12 cellular contexts compared by ENCODE assay signal in the genomic region with DNA sequence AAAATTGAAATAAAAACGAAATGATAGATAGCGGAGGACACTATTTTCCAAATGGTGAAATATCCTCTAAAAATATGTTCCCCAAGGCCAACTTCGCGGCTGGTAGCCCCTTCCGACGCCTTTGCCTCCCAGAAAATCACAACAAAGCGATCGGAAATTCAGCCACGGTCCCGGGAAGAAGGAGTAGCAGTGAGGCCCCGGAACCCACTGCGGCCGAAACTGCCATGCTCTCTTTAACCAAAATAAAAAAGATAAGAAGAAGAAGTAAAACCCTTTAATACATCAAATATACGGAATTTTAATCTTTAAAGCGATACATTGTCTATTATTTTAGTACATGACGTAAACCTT. TPM values are rescaled to one million over a fixed set of nuclear protein-coding genes. Genes with fewer than 3 reads are reported as not detected.
DNase-seq lines count a peak whose midpoint lies in the region; ATAC-seq, FAIRE-seq and TF ChIP-seq lines count a peak whose summit lies in the region.
"Had no signal": no experiment of that assay in that cellular context is flagged by ENCODE, and none has a peak within 500 bp of the region (broad histone marks: within the 10 kb centered on the region; RNA-seq: fewer than 3 reads in every experiment).

No MANE protein-coding gene starts in this region.

- DNase-seq in GM03348 (ENCODE audit: low spot score), result peak; percentile 36
- DNase-seq in mammary epithelial cell, result peak; percentile 47
- DNase-seq in keratinocyte (ENCODE audit: low read depth, low spot score), result no peak
- DNase-seq in sigmoid colon, result no peak
- no peak for DNase-seq in dedifferentiated amniotic fluid mesenchymal stem cell (ENCODE audit: extremely low spot score)
- no peak for DNase-seq in activated CD4-positive, alpha-beta T cell treated with anti-CD3 and anti-CD28 coated beads, Interleukin-2, amount 10 ng/mL, durations not matched to agents 7 days and 5 days
- DNase-seq: activated CD4-positive, alpha-beta T cell treated with anti-CD3 and anti-CD28 coated beads, Interleukin-2, amount 50 U/mL, for 1 hour; central memory CD4-positive, alpha-beta T cell; NCI-H1092 had no signal

- H2AFZ ChIP-seq in mammary epithelial cell (ENCODE audit: low read depth, low read length) (no peak overlapping the region), keratinocyte (ENCODE audit: control insufficient read depth, low read length) (no peak overlapping the region)

- TF ChIP-seq POLR2A in sigmoid colon (IDR thresholded peaks at IDR 0.05), result no peak

- H3K4me2 ChIP-seq in mammary epithelial cell (ENCODE audit: insufficient read depth, low read depth, low read length), result peak overlapping the region; percentile 97
- peak overlapping the region; percentile 50 for H3K4me2 ChIP-seq in keratinocyte (ENCODE audit: control insufficient read depth, extremely low read depth, insufficient read depth, low read depth, low read length)

- TF ChIP-seq CTCF in mammary epithelial cell (conservative IDR thresholded peaks at IDR 0.05 in 1 of 2, IDR thresholded peaks at IDR 0.05 in 1 of 2; ENCODE audit: extremely low read depth in 1 of 2, insufficient read depth in 1 of 2, low read depth in 1 of 2, low read length in 2 of 2) (no peak), keratinocyte (optimal IDR thresholded peaks at IDR 0.05 in 1 of 3, IDR thresholded peaks at IDR 0.05 in 1 of 3, conservative IDR thresholded peaks at IDR 0.05 in 1 of 3; ENCODE audit: extremely low read depth in 1 of 3, insufficient read depth in 2 of 3, low read length in 3 of 3) (no peak), sigmoid colon (IDR thresholded peaks at IDR 0.05) (no peak)

- H3K27ac ChIP-seq in mammary epithelial cell (ENCODE audit: insufficient read depth, low read depth, low read length) (peak overlapping the region; percentile 78), keratinocyte (ENCODE audit: control insufficient read depth, insufficient read depth, low read length) (peak overlapping the region; percentile 10), sigmoid colon (peak overlapping the region; percentile 93 to 99 (median 98))

- no peaks in the 10 kb centered on the region for H3K36me3 ChIP-seq in mammary epithelial cell (ENCODE audit: insufficient read depth, low read length)
- peaks cover 0 to 4% of the 10 kb centered on the region in 2 experiments for H3K36me3 ChIP-seq in keratinocyte (ENCODE audit: control insufficient read depth in 2 of 2, extremely low read depth in 1 of 2, insufficient read depth in 2 of 2, low read length in 2 of 2)
- H3K36me3 ChIP-seq in sigmoid colon, result peaks cover 0 to 34% (median 6%) of the 10 kb centered on the region in 4 donors

- peaks cover 56% of the 10 kb centered on the region for H3K27me3 Mint-ChIP-seq in activated CD4-positive, alpha-beta T cell treated with anti-CD3 and anti-CD28 coated beads, Interleukin-2, amount 10 ng/mL, durations not matched to agents 7 days and 5 days

- no TSS peak for BruUV-seq in mammary epithelial cell (replicated peaks; lab: Mats Ljungman, UMichigan)

- no peaks in the 10 kb centered on the region for H3K36me3 Mint-ChIP-seq in activated CD4-positive, alpha-beta T cell treated with anti-CD3 and anti-CD28 coated beads, Interleukin-2, amount 10 ng/mL, durations not matched to agents 7 days and 5 days (ENCODE audit: low read depth)

- no peaks in the 10 kb centered on the region for H3K27me3 ChIP-seq in mammary epithelial cell (ENCODE audit: insufficient read depth, low read length)
- no peaks in the 10 kb centered on the region for H3K27me3 ChIP-seq in keratinocyte (ENCODE audit: control insufficient read depth, extremely low read depth, insufficient read depth, low read length)
- no peaks in the 10 kb centered on the region for H3K27me3 ChIP-seq in sigmoid colon

- ATAC-seq in HG03159 (IDR thresholded peaks at IDR 0.05; ENCODE audit: unreplicated experiment), result no peak
- no peak for ATAC-seq in HG02852 (IDR thresholded peaks at IDR 0.05; ENCODE audit: unreplicated experiment)

- H3K79me2 ChIP-seq in mammary epithelial cell (ENCODE audit: insufficient read depth, low read length), result peaks cover 49% of the 10 kb centered on the region
- H3K79me2 ChIP-seq in keratinocyte (ENCODE audit: control insufficient read depth, insufficient read depth, low read length), result peaks cover 30% of the 10 kb centered on the region

- CTCF ChIA-PET in mammary epithelial cell (lab: Charles Lee; ENCODE audit: low non-redundant PET), result interaction anchor here (0.6 to 0.7 kb wide), 2 partner anchors 525 to 630 kb away, joined by 3 to 4 read pairs; no protein-coding TSS in a partner anchor
- CTCF ChIA-PET in activated CD4-positive, alpha-beta T cell treated with anti-CD3 and anti-CD28 coated beads, Interleukin-2, amount 10 ng/mL, durations not matched to agents 7 days and 5 days (lab: Charles Lee), result no interaction called here

- no peak overlapping the region for H3K27ac Mint-ChIP-seq in activated CD4-positive, alpha-beta T cell treated with anti-CD3 and anti-CD28 coated beads, Interleukin-2, amount 10 ng/mL, durations not matched to agents 7 days and 5 days

- dilution Hi-C loops in mammary epithelial cell (cut with HindIII; ENCODE audit: low sequenced_read_pairs), result no loop called here
- dilution Hi-C loops in keratinocyte (cut with MboI; ENCODE audit: extremely low pct_ligation_motif_present, low sequenced_read_pairs), result no loop called here

- 1% methylated on average over 16 of the region's 16 CpGs for WGBS in mammary epithelial cell (ENCODE audit: low coverage, missing lambda C conversion rate)
- 77 to 79% methylated on average over 16 of the region's 16 CpGs for WGBS in sigmoid colon, 2 donors

- H3K4me1 ChIP-seq in mammary epithelial cell (ENCODE audit: insufficient read depth, low read length), result peaks cover 10% of the 10 kb centered on the region
- H3K4me1 ChIP-seq in keratinocyte (ENCODE audit: control insufficient read depth, extremely low read depth, insufficient read depth, low read length), result peaks cover 11% of the 10 kb centered on the region
- peaks cover 0 to 33% (median 18%) of the 10 kb centered on the region in 4 donors for H3K4me1 ChIP-seq in sigmoid colon

- no peaks in the 10 kb centered on the region for H3K9me3 ChIP-seq in mammary epithelial cell (replicated peaks; ENCODE audit: insufficient read depth, low read length)
- no peaks in the 10 kb centered on the region for H3K9me3 ChIP-seq in keratinocyte (ENCODE audit: control insufficient read depth, low read depth, low read length)
- H3K9me3 ChIP-seq in sigmoid colon, result no peaks in the 10 kb centered on the region

- H3K4me1 Mint-ChIP-seq in activated CD4-positive, alpha-beta T cell treated with anti-CD3 and anti-CD28 coated beads, Interleukin-2, amount 10 ng/mL, durations not matched to agents 7 days and 5 days, result peaks cover 21% of the 10 kb centered on the region

- H3K9ac ChIP-seq in mammary epithelial cell (ENCODE audit: insufficient read depth, low read length), result peak overlapping the region; percentile 73
- peak overlapping the region; percentile 56 for H3K9ac ChIP-seq in keratinocyte (ENCODE audit: control insufficient read depth, extremely low read depth, insufficient read depth, low read length)

- in situ Hi-C loops in mammary epithelial cell (cut with MboI; ENCODE audit: low sequenced_read_pairs in 2 of 2), result loop anchor here in 1 of 2 donors (25.0 kb wide), 2 partner anchors 515 to 640 kb away; no protein-coding TSS in a partner anchor

- no peak for FAIRE-seq in keratinocyte (lab: Jason Lieb, UNC)

- no peaks in the 10 kb centered on the region for H3K9me1 ChIP-seq in keratinocyte (ENCODE audit: control insufficient read depth, extremely low read depth, insufficient read depth, low read length)

- no peaks in the 10 kb centered on the region for H3K9me3 Mint-ChIP-seq in activated CD4-positive, alpha-beta T cell treated with anti-CD3 and anti-CD28 coated beads, Interleukin-2, amount 10 ng/mL, durations not matched to agents 7 days and 5 days

- H4K20me1 ChIP-seq in mammary epithelial cell (ENCODE audit: insufficient read depth, low read length) (no peaks in the 10 kb centered on the region), keratinocyte (ENCODE audit: control insufficient read depth, extremely low read depth, insufficient read depth, low read length) (no peaks in the 10 kb centered on the region)

- H3K4me3 ChIP-seq in mammary epithelial cell (replicated peaks in 1 of 3; ENCODE audit: insufficient read depth in 1 of 3, low read depth in 2 of 3, low read length in 3 of 3) (peak overlapping the region; percentile 63 to 98 (median 97)), keratinocyte (ENCODE audit: control insufficient read depth in 2 of 3, extremely low read depth in 1 of 3, insufficient read depth in 2 of 3, low read depth in 1 of 3, low read length in 3 of 3) (peak overlapping the region; percentile 24 to 59 (median 53)), sigmoid colon (peak overlapping the region; percentile 21 to 94 (median 83))

- intact Hi-C loops in mammary epithelial cell (cut with micrococcal nuclease) (loop anchor here (5.0 kb wide), 2 partner anchors 145 to 160 kb away; a partner anchor contains a TSS), sigmoid colon (cut with DNase I) (no loop called here)

- H3K4me3 Mint-ChIP-seq in activated CD4-positive, alpha-beta T cell treated with anti-CD3 and anti-CD28 coated beads, Interleukin-2, amount 10 ng/mL, durations not matched to agents 7 days and 5 days, result no peak overlapping the region

- POLR2A ChIA-PET in activated CD4-positive, alpha-beta T cell treated with anti-CD3 and anti-CD28 coated beads, Interleukin-2, amount 10 ng/mL, durations not matched to agents 7 days and 5 days (lab: Charles Lee), result no interaction called here

- TF ChIP-seq EP300 in sigmoid colon (IDR thresholded peaks at IDR 0.05), result no peak

RNA-seq across cellular contexts. Expression of a gene that starts 4.0 kb away (rescaled TPM):
- total RNA-seq in mammary epithelial cell (10 to 100 TPM; 14.1 to 33.7 TPM), sigmoid colon (10 to 100 TPM; 10.0 to 20.3 (median 18.2) TPM)
- polyA plus RNA-seq in mammary epithelial cell (3.8 TPM), keratinocyte (1.5 to 3.1 TPM (median 2.8 TPM) in 3 replicates), sigmoid colon (1 to 10 TPM; 2.3 to 6.3 (median 5.4) TPM)
- polyA minus RNA-seq in mammary epithelial cell (0.83 TPM), keratinocyte (0.32 to 1.7 TPM (median 1.3 TPM) in 3 replicates)
- polyA plus RNA-seq in keratinocyte (2011; ENCODE audit: low read depth), result 5.3 TPM
- 1.6 and 3.4 TPM in 2 replicates for polyA plus RNA-seq in keratinocyte (2011; cell fraction: cytosol; rRNA removed)
- 7.3 and 10.0 TPM in 2 replicates for polyA plus RNA-seq in keratinocyte (2011; cell fraction: nucleus; rRNA removed)
- 8.2 and 11.6 TPM in 2 replicates for polyA plus RNA-seq in keratinocyte (2012; ENCODE audit: low replicate concordance)
- polyA minus RNA-seq in keratinocyte (2011; cell fraction: cytosol; rRNA and poly(A)+ RNA removed), result 18.0 TPM
- polyA minus RNA-seq in keratinocyte (2011; cell fraction: nucleus; rRNA and poly(A)+ RNA removed), result 13.2 and 16.4 TPM in 2 replicates
- total RNA-seq in activated CD4-positive, alpha-beta T cell treated with anti-CD3 and anti-CD28 coated beads, Interleukin-2, amount 10 ng/mL, durations not matched to agents 7 days and 5 days, result under 1 TPM in 1 of 2 experiments, not detected in 1; 0.07 TPM

RNA-seq across cellular contexts. Expression of a gene that starts 33.9 kb away (rescaled TPM):
- under 1 TPM in 1 of 2 donors, not detected in 1; 0.67 TPM for total RNA-seq in mammary epithelial cell
- 0.37 TPM for polyA plus RNA-seq in mammary epithelial cell
- not detected for polyA minus RNA-seq in mammary epithelial cell
- 0.46 TPM in 1 of 3 replicates, not detected in the others for polyA plus RNA-seq in keratinocyte
- not detected for polyA plus RNA-seq in keratinocyte (2011; ENCODE audit: low read depth)
- polyA plus RNA-seq in keratinocyte (2011; cell fraction: cytosol; rRNA removed), result 0.32 TPM in 1 of 2 replicates, not detected in the other
- polyA plus RNA-seq in keratinocyte (2011; cell fraction: nucleus; rRNA removed), result 0.60 TPM in 1 of 2 replicates, not detected in the other
- polyA plus RNA-seq in keratinocyte (2012; ENCODE audit: low replicate concordance), result not detected in 2 replicates
- 1.0 TPM in 1 of 3 replicates, not detected in the others for polyA minus RNA-seq in keratinocyte
- polyA minus RNA-seq in keratinocyte (2011; cell fraction: cytosol; rRNA and poly(A)+ RNA removed), result not detected
- polyA minus RNA-seq in keratinocyte (2011; cell fraction: nucleus; rRNA and poly(A)+ RNA removed), result 2.6 TPM in 1 of 2 replicates, not detected in the other
- total RNA-seq in sigmoid colon, result 10 to 100 TPM in 3 of 4 donors, 1 to 10 TPM in 1; 5.7 to 22.2 (median 13.7) TPM
- 1 to 10 TPM; 2.8 to 9.0 (median 4.2) TPM for polyA plus RNA-seq in sigmoid colon
- total RNA-seq in activated CD4-positive, alpha-beta T cell treated with anti-CD3 and anti-CD28 coated beads, Interleukin-2, amount 10 ng/mL, durations not matched to agents 7 days and 5 days, result not detected
- total RNA-seq: Daoy had no signal

Comparison
In these comparisons a context has a peak if more than half of its experiments do, and no peak if none do; other contexts are left out.
1. DNase-seq: peak in GM03348 (single experiment) and mammary epithelial cell (single experiment); none in keratinocyte (single experiment), sigmoid colon (single experiment), dedifferentiated amniotic fluid mesenchymal stem cell (single experiment) and activated CD4-positive, alpha-beta T cell treated with anti-CD3 and anti-CD28 coated beads, Interleukin-2, amount 10 ng/mL, durations not matched to agents 7 days and 5 days (single experiment).
2. H3K27ac ChIP-seq: peak in every context shown above with its lines; median percentile 98 in sigmoid colon; 78 in mammary epithelial cell; 10 in keratinocyte.
3. RNA of a gene that starts 4.0 kb away (total RNA-seq): 14.1 to 33.7 TPM in mammary epithelial cell and 10.0 to 20.3 TPM in sigmoid colon; 0.07 TPM in activated CD4-positive, alpha-beta T cell treated with anti-CD3 and anti-CD28 coated beads, Interleukin-2, amount 10 ng/mL, durations not matched to agents 7 days and 5 days; every median in the first group is over 10 times any median in the second.
4. RNA of a gene that starts 33.9 kb away (total RNA-seq): 5.7 to 22.2 TPM in sigmoid colon; 0.67 TPM in mammary epithelial cell and not detected in activated CD4-positive, alpha-beta T cell treated with anti-CD3 and anti-CD28 coated beads, Interleukin-2, amount 10 ng/mL, durations not matched to agents 7 days and 5 days; every median in the first group is over 4 times any median in the second.
5. Peak in every context shown above with its lines, with median percentiles within 50 percentile points of each other: H3K4me3 ChIP-seq.